In the genomic region with DNA sequence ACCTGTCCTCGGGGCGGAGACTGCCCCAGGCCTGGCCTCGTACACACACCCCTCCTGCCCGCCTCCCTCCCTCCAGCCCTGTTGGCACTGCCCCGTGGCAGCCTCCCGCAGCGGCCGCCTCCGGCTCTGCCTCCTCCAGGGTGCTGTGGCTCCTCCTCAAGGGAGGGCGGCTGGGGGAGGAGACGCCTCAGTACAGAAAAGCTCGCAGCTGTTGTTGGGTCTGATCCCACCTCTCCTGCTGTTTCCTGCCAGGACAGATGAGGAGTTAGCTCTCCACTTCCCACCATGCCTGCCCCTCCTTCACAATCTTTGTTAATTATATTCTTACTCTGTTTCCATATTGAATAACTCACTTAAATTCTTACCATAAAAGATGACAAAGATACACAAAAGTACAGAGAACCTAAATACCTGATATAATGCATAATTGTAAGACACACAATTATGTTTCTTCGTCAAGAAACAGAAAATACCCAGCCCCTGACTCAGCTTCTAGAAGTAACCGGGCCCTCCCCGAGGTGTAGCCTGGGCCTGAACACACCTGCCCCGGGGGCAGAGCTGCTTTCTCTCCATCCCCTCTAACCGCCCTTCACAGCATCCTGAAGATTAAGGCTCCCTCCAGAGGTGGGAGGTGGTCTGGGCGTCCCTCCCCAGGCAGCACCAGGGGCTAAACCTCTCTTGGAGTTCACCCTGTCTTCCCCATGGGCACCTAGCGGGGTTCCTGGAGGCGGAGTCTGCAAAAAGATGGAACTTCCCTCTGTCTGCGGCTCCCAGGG, we compare ENCODE assay signal across 12 cellular contexts. TPM values are rescaled to one million over a fixed set of nuclear protein-coding genes. Genes with fewer than 3 reads are reported as not detected.
A peak's percentile ranks its signal among the peaks of the same experiment; 100 is the strongest.
DNase-seq lines count a peak whose midpoint lies in the region; ATAC-seq, FAIRE-seq and TF ChIP-seq lines count a peak whose summit lies in the region.
"Had no signal": no experiment of that assay in that cellular context is flagged by ENCODE, and none has a peak within 500 bp of the region (broad histone marks: within the 10 kb centered on the region; RNA-seq: fewer than 3 reads in every experiment).

No MANE protein-coding gene starts in this region.

- no peak for TF ChIP-seq RAD21 in A549 (conservative IDR thresholded peaks at IDR 0.05 in 1 of 2, IDR thresholded peaks at IDR 0.05 in 1 of 2)

- CTCF ChIA-PET in A549 (lab: Yijun Ruan, JAX): interaction anchor here (0.6 to 1.4 kb wide), 2 partner anchors 20 to 293 kb away, joined by 3 to 5 read pairs; no protein-coding TSS in a partner anchor

- peaks cover 0 to 8% (median 0%) of the 10 kb centered on the region in 5 experiments for H3K9me3 Mint-ChIP-seq in brain
- H3K9me3 Mint-ChIP-seq: activated CD8-positive, alpha-beta T cell treated with anti-CD3 and anti-CD28 coated beads for 36 hours; effector memory CD8-positive, alpha-beta T cell had no signal

- H3K27me3 Mint-ChIP-seq in brain: no peaks in the 10 kb centered on the region
- peaks cover 26% of the 10 kb centered on the region for H3K27me3 Mint-ChIP-seq in T-helper 17 cell

- H3K36me3 Mint-ChIP-seq in brain: no peaks in the 10 kb centered on the region
- no peaks in the 10 kb centered on the region for H3K36me3 Mint-ChIP-seq in T-helper 17 cell (ENCODE audit: low read depth)

- no peak overlapping the region for H4K8ac ChIP-seq in mesendoderm (ENCODE audit: low read depth, low read length)

- H3K79me1 ChIP-seq in mesendoderm (ENCODE audit: low read length): no peaks in the 10 kb centered on the region

- H3K23ac ChIP-seq in mesendoderm (ENCODE audit: low read length): no peak overlapping the region

- peak overlapping the region in 3 of 5 experiments; percentile 17 to 85 (median 23) for H3K27ac Mint-ChIP-seq in brain
- H3K27ac Mint-ChIP-seq in T-helper 17 cell: no peak overlapping the region
- H3K27ac Mint-ChIP-seq: activated CD8-positive, alpha-beta T cell treated with anti-CD3 and anti-CD28 coated beads for 36 hours had no signal

- H3K9me3 ChIP-seq in A549 (no peaks in the 10 kb centered on the region), T-helper 17 cell (ENCODE audit: control insufficient read depth, low read length, poor library complexity, severe bottlenecking) (no peaks in the 10 kb centered on the region)

- H4K5ac ChIP-seq in mesendoderm (ENCODE audit: low read length): no peak overlapping the region

- H3K4me1 Mint-ChIP-seq in brain: peaks cover 42% of the 10 kb centered on the region
- H3K4me1 Mint-ChIP-seq in T-helper 17 cell: peaks cover 3% of the 10 kb centered on the region

- no peak overlapping the region for H2BK5ac ChIP-seq in mesendoderm (ENCODE audit: low read length)

- H2AK5ac ChIP-seq in mesendoderm (ENCODE audit: low read length): no peak overlapping the region

- peak overlapping the region; percentile 32; the same call in 1 of the 3 replicates for H3K4me2 ChIP-seq in A549
- no peak overlapping the region for H3K4me2 ChIP-seq in mesendoderm (ENCODE audit: low read length)

- ATAC-seq in A549: peak; percentile 59 to 64; a peak in 4 of 6 replicates
- no peak for ATAC-seq in T-helper 17 cell
- ATAC-seq in GM18505 (IDR thresholded peaks at IDR 0.05; ENCODE audit: unreplicated experiment): no peak
- ATAC-seq: activated CD8-positive, alpha-beta T cell treated with anti-CD3 and anti-CD28 coated beads for 36 hours; effector memory CD8-positive, alpha-beta T cell had no signal

- no peak overlapping the region for H3K4ac ChIP-seq in mesendoderm (ENCODE audit: low read depth, low read length)

- H3K4me3 ChIP-seq in A549 (no peak overlapping the region), mesendoderm (ENCODE audit: low read length) (no peak overlapping the region)

- no peaks in the 10 kb centered on the region for H3K36me3 ChIP-seq in mesendoderm (ENCODE audit: control insufficient read depth, insufficient read depth, low read length)

- 41% methylated on average over 16 of the region's 21 CpGs for WGBS in A549 (ENCODE audit: missing lambda C conversion rate)
- no CpG with 5 or more reads among the region's 21 CpGs for WGBS in mesendoderm (ENCODE audit: extremely low coverage, insufficient coverage, low lambda C conversion rate)

- FAIRE-seq in A549 (lab: Jason Lieb, UNC): no peak

- TF ChIP-seq CTCF in A549 (IDR thresholded peaks at IDR 0.05) (no peak), brain (conservative IDR thresholded peaks at IDR 0.05) (no peak)

- H3K4me1 ChIP-seq in A549: no peaks in the 10 kb centered on the region
- H3K4me1 ChIP-seq in mesendoderm (ENCODE audit: control insufficient read depth, low read depth, low read length): no peaks in the 10 kb centered on the region

- no peaks in the 10 kb centered on the region for H3K27me3 ChIP-seq in mesendoderm (ENCODE audit: insufficient read depth, low read length, poor library complexity)

- no peak overlapping the region for H3K9ac ChIP-seq in mesendoderm (ENCODE audit: low read length)

- H3K27ac ChIP-seq in A549 (no peak overlapping the region), mesendoderm (ENCODE audit: low read depth, low read length) (no peak overlapping the region)

- H3K56ac ChIP-seq in mesendoderm (ENCODE audit: low read length): no peak overlapping the region

- H3K18ac ChIP-seq in mesendoderm (ENCODE audit: low read length): no peak overlapping the region

- H3K79me2 ChIP-seq in mesendoderm (ENCODE audit: control insufficient read depth, insufficient read depth, low read length): no peaks in the 10 kb centered on the region

- POLR2A ChIA-PET in A549 (lab: Yijun Ruan, JAX): no interaction called here

- DNase-seq in A549 (ENCODE audit: low read depth in 1 of 2, low spot score in 1 of 2): no peak
- peak; percentile 70 for DNase-seq in M059J (ENCODE audit: low read depth)
- peak; percentile 21 for DNase-seq in mesendoderm
- no peak for DNase-seq in T-helper 17 cell
- DNase-seq in germinal center (ENCODE audit: low spot score): no peak
- DNase-seq in HCEC 1CT: no peak
- DNase-seq: activated CD8-positive, alpha-beta T cell treated with anti-CD3 and anti-CD28 coated beads for 36 hours; effector memory CD8-positive, alpha-beta T cell; MM.1S; nucleus accumbens had no signal

- TF ChIP-seq EP300 in A549 (IDR thresholded peaks at IDR 0.05): no peak

- no peak overlapping the region for H2BK15ac ChIP-seq in mesendoderm (replicated peaks; ENCODE audit: low read depth)

- no peak overlapping the region for H2BK120ac ChIP-seq in mesendoderm (ENCODE audit: low read depth, low read length)

- H3K4me3 Mint-ChIP-seq in brain (no peak overlapping the region), T-helper 17 cell (no peak overlapping the region)
- H3K4me3 Mint-ChIP-seq: activated CD8-positive, alpha-beta T cell treated with anti-CD3 and anti-CD28 coated beads for 36 hours; effector memory CD8-positive, alpha-beta T cell had no signal

- TF ChIP-seq POLR2A in A549 (IDR thresholded peaks at IDR 0.05; ENCODE audit: low read length) (no peak), GM18505 (IDR thresholded peaks at IDR 0.05; ENCODE audit: borderline replicate concordance, extremely low read depth, insufficient read depth, insufficient read length) (no peak)

TF ChIP-seq in A549, 52 proteins besides CTCF, POLR2A, EP300 and RAD21 (continues in another document):
- TF ChIP-seq FOSB (CRISPR knock-in tag; IDR thresholded peaks at IDR 0.05): no peak
- TF ChIP-seq NPAS2 (CRISPR knock-in tag; IDR thresholded peaks at IDR 0.05; ENCODE audit: borderline replicate concordance): no peak
- TF ChIP-seq FOXS1 (CRISPR knock-in tag; IDR thresholded peaks at IDR 0.05): no peak
- no peak for TF ChIP-seq KDM5A (IDR thresholded peaks at IDR 0.05)
- no peak for TF ChIP-seq ZC3H11A (IDR thresholded peaks at IDR 0.05)
- no peak for TF ChIP-seq RNF2 (IDR thresholded peaks at IDR 0.05; ENCODE audit: borderline replicate concordance, low read depth)
- TF ChIP-seq, protein P1, sequence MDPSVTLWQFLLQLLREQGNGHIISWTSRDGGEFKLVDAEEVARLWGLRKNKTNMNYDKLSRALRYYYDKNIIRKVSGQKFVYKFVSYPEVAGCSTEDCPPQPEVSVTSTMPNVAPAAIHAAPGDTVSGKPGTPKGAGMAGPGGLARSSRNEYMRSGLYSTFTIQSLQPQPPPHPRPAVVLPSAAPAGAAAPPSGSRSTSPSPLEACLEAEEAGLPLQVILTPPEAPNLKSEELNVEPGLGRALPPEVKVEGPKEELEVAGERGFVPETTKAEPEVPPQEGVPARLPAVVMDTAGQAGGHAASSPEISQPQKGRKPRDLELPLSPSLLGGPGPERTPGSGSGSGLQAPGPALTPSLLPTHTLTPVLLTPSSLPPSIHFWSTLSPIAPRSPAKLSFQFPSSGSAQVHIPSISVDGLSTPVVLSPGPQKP (IDR thresholded peaks at IDR 0.05; ENCODE audit: low read depth, low read length): no peak
- TF ChIP-seq, protein P2, sequence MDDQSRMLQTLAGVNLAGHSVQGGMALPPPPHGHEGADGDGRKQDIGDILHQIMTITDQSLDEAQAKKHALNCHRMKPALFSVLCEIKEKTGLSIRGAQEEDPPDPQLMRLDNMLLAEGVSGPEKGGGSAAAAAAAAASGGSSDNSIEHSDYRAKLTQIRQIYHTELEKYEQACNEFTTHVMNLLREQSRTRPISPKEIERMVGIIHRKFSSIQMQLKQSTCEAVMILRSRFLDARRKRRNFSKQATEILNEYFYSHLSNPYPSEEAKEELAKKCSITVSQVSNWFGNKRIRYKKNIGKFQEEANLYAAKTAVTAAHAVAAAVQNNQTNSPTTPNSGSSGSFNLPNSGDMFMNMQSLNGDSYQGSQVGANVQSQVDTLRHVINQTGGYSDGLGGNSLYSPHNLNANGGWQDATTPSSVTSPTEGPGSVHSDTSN (IDR thresholded peaks at IDR 0.05): no peak
- no peak for TF ChIP-seq POLR2AphosphoS2 (conservative IDR thresholded peaks at IDR 0.05; ENCODE audit: low read length)
- no peak for TF ChIP-seq NR3C1 (IDR thresholded peaks at IDR 0.05)
- TF ChIP-seq MAFK (IDR thresholded peaks at IDR 0.05; ENCODE audit: partially characterized antibody): no peak
- no peak for TF ChIP-seq CBX2 (IDR thresholded peaks at IDR 0.05; ENCODE audit: borderline replicate concordance, low read depth)
- no peak for TF ChIP-seq TP53 (CRISPR knock-in tag; IDR thresholded peaks at IDR 0.05)
- TF ChIP-seq JUNB (IDR thresholded peaks at IDR 0.05): no peak
- no peak for TF ChIP-seq SREBF2 (IDR thresholded peaks at IDR 0.05)
- TF ChIP-seq HOXB5 (CRISPR knock-in tag; IDR thresholded peaks at IDR 0.05): no peak
- no peak for TF ChIP-seq MYC (IDR thresholded peaks at IDR 0.05; ENCODE audit: borderline replicate concordance, low read length)

RNA-seq across cellular contexts. Expression of a gene that starts 30.6 kb away (rescaled TPM):
- 3.3 and 3.9 TPM in 2 replicates for polyA plus RNA-seq in A549 (2011; rRNA removed)
- polyA plus RNA-seq in A549 (2012; cell fraction: cytosol; rRNA removed): 10.2 and 19.1 TPM in 2 replicates
- polyA plus RNA-seq in A549 (2012; cell fraction: nucleus; rRNA removed): 67.7 and 119 TPM in 2 replicates
- 18.3 to 21.3 TPM (median 19.5 TPM) in 3 replicates for polyA plus RNA-seq in A549 (2017; fragmentation: RNase III; extraction: RNeasy Plus Mini Kit Qiagen cat#74134 plus additional on column Dnase treatment)
- 4.0 and 5.0 TPM in 2 replicates for polyA minus RNA-seq in A549 (2011; rRNA and poly(A)+ RNA removed)
- 147 and 271 TPM in 2 replicates for total RNA-seq in M059J (2014; rRNA removed; shearing (Covaris generic))
- 48.4 TPM for polyA plus RNA-seq in brain (ENCODE audit: insufficient read depth, low read depth, low replicate concordance)
- 187 TPM for polyA plus RNA-seq in mesendoderm (2013, experiment 1 of 2)
- 175 TPM for polyA plus RNA-seq in mesendoderm (2013, experiment 2 of 2)
- total RNA-seq in T-helper 17 cell: 1 to 10 TPM; 3.2 to 4.6 TPM

Comparison
In these comparisons a context has a peak if more than half of its experiments do, and no peak if none do; other contexts are left out.
1. ATAC-seq: peak in A549 (2 of 2); none in T-helper 17 cell (single experiment) and GM18505 (single experiment).
2. DNase-seq: peak in M059J (single experiment) and mesendoderm (single experiment); none in A549 (0 of 2), T-helper 17 cell (0 of 3), germinal center (single experiment) and HCEC 1CT (single experiment).
3. RNA of a gene that starts 30.6 kb away (total RNA-seq): 147 to 271 TPM in M059J; 3.2 to 4.6 TPM in T-helper 17 cell; every median in the first group is over 10 times any median in the second.